16 cellular contexts compared by ENCODE assay signal in genomic region chr5:134018154-134018985, GRCh38. TPM values are rescaled to one million over a fixed set of nuclear protein-coding genes. Genes with fewer than 3 reads are reported as not detected.
DNase-seq lines count a peak whose midpoint lies in the region; ATAC-seq and TF ChIP-seq lines count a peak whose summit lies in the region.
"Had no signal": no experiment of that assay in that cellular context is flagged by ENCODE, and none has a peak within 500 bp of the region (broad histone marks: within the 10 kb centered on the region; RNA-seq: fewer than 3 reads in every experiment).

No MANE protein-coding gene starts in this region.

- DNase-seq in Right ventricle myocardium superior (peak; percentile 23), cardiac septum (ENCODE audit: low spot score) (no peak), amniotic epithelial cell (ENCODE audit: low read depth) (peak; percentile 31), kidney glomerular epithelial cell (lab: John Stamatoyannopoulos, UW) (peak; percentile 55), type B pancreatic cell (ENCODE audit: extremely low spot score, unreplicated experiment) (no peak), SHP77 (lab: John Stamatoyannopoulos, UW) (no peak)
- DNase-seq: activated B cell treated with CpG ODN at 0.5 μM for 24 hours; amniotic stem cell; DMS79 treated with DMSO at 0.1 percent for 48 hours; NCI-H524 treated with DMSO at 0.1 percent for 48 hours; nucleus accumbens; stimulated activated CD8-positive, alpha-beta memory T cell treated with anti-CD3 and anti-CD28 coated beads, Interleukin-4, amount 100 ng/mL, for 48 hours had no signal

- peak overlapping the region; percentile 94 for H3K27ac Mint-ChIP-seq in type B pancreatic cell
- H3K27ac Mint-ChIP-seq: activated B cell treated with CpG ODN at 0.5 μM for 24 hours; dendritic cell treated with granulocyte-macrophage colony-stimulating factor and Interleukin-4, amounts not matched to agents 40 ng/mL and 50 ng/mL, for 4 days had no signal

- no peaks in the 10 kb centered on the region for H3K9me3 Mint-ChIP-seq in type B pancreatic cell
- H3K9me3 Mint-ChIP-seq: activated B cell treated with CpG ODN at 0.5 μM for 24 hours; dendritic cell treated with granulocyte-macrophage colony-stimulating factor and Interleukin-4, amounts not matched to agents 40 ng/mL and 50 ng/mL, for 4 days had no signal

- H3K27me3 Mint-ChIP-seq in type B pancreatic cell: no peaks in the 10 kb centered on the region

- peaks cover 20% of the 10 kb centered on the region for H3K4me1 Mint-ChIP-seq in type B pancreatic cell (ENCODE audit: unreplicated experiment)
- H3K4me1 Mint-ChIP-seq: activated B cell treated with CpG ODN at 0.5 μM for 24 hours had no signal

- peak overlapping the region; percentile 11 for H3K4me3 Mint-ChIP-seq in type B pancreatic cell
- H3K4me3 Mint-ChIP-seq: activated B cell treated with CpG ODN at 0.5 μM for 24 hours; dendritic cell treated with granulocyte-macrophage colony-stimulating factor and Interleukin-4, amounts not matched to agents 40 ng/mL and 50 ng/mL, for 4 days had no signal

- ATAC-seq in Right ventricle myocardium superior (ENCODE audit: poor library complexity) (peak; percentile 63), HG02840 (IDR thresholded peaks at IDR 0.05; ENCODE audit: low FRiP score, unreplicated experiment) (no peak), GM21381 (IDR thresholded peaks at IDR 0.05; ENCODE audit: unreplicated experiment) (no peak)
- ATAC-seq: GM12878 had no signal

- intact Hi-C loops in Right ventricle myocardium superior (cut with DNase I) (no loop called here), cardiac septum (cut with DNase I) (no loop called here)

- no peak for TF ChIP-seq CTCF in type B pancreatic cell (conservative IDR thresholded peaks at IDR 0.05)

- H3K36me3 Mint-ChIP-seq in type B pancreatic cell: no peaks in the 10 kb centered on the region

RNA-seq across cellular contexts. Expression of gene VDAC1, which starts 13.6 kb away (rescaled TPM):
- total RNA-seq in Right ventricle myocardium superior: 475 TPM
- 429 TPM for total RNA-seq in cardiac septum
- total RNA-seq in type B pancreatic cell (ENCODE audit: low replicate concordance): 186 and 219 TPM in 2 replicates

RNA-seq across cellular contexts. Expression of gene C5orf15, which starts 49.9 kb away (rescaled TPM):
- total RNA-seq in Right ventricle myocardium superior: 34.8 TPM
- 22.5 TPM for total RNA-seq in cardiac septum
- total RNA-seq in type B pancreatic cell (ENCODE audit: low replicate concordance): 47.2 and 49.6 TPM in 2 replicates

Comparison
In these comparisons a context has a peak if more than half of its experiments do, and no peak if none do; other contexts are left out.
1. DNase-seq: peak in Right ventricle myocardium superior (single experiment), amniotic epithelial cell (single experiment) and kidney glomerular epithelial cell (single experiment); none in cardiac septum (single experiment), type B pancreatic cell (single experiment) and SHP77 (0 of 2).